In the genomic region with DNA sequence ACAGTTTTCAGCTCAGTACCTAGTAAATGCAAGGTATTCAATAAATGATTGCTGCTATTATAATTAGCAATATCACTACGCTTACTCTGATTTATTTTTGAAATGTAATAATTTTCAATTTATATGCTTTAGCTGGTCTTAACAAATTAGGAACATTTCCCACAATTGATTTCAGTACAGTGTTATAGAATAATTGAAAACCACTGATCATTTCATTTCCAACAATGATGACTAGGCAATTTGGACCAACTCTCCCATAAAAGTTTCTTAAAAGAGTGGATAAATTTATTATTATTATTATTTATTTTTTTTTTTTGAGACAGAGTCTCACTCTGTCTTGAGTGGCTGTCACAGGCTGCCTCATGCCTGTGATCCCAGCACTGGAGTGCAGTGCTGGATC, we compare ENCODE assay signal across 22 cellular contexts.
"Had no signal": no experiment of that assay in that cellular context is flagged by ENCODE, and none has a peak within 500 bp of the region (broad histone marks: within the 10 kb centered on the region; RNA-seq: fewer than 3 reads in every experiment).

No MANE protein-coding gene starts in this region.

- FAIRE-seq: endometrium, frontal cortex, keratinocyte had no signal

- H3K36me3 ChIP-seq: left lung, neural progenitor cell, prostate gland, right atrium auricular region, thyroid gland, vagina had no signal

- H3K4me3 ChIP-seq: left lung, neural progenitor cell, prostate gland, right atrium auricular region, sigmoid colon, stomach, thyroid gland, vagina had no signal

- H3K27me3 ChIP-seq: left lung, neural progenitor cell, right atrium auricular region, sigmoid colon, stomach, thyroid gland, vagina had no signal

- DNase-seq: cortex of kidney; effector memory CD8-positive, alpha-beta T cell; left lung; mesendoderm; midbrain; naive thymus-derived CD4-positive, alpha-beta T cell; nucleus accumbens; sigmoid colon; stimulated activated CD4-positive, alpha-beta T cell treated with anti-CD3 and anti-CD28 coated beads, Interleukin-2, amount 100 ng/mL, for 24 hours; stimulated activated CD4-positive, alpha-beta T cell treated with anti-CD3 and anti-CD28 coated beads, Interleukin-4, amount 100 ng/mL, for 24 hours; stimulated activated naive CD4-positive, alpha-beta T cell treated with Interleukin-2 at 50 U/mL for 16 hours; stomach; thyroid gland; trophoblast cell had no signal

- H3K4me2 ChIP-seq: neural progenitor cell had no signal

- ATAC-seq: effector memory CD8-positive, alpha-beta T cell; left lung; naive thymus-derived CD4-positive, alpha-beta T cell; stimulated activated effector memory CD8-positive, alpha-beta T cell treated with anti-CD3 and anti-CD28 coated beads, Interleukin-12 subunit alpha, Interleukin-12 subunit beta, amount 100 ng/mL, for 72 hours had no signal

- H3K9me3 ChIP-seq: left lung, prostate gland, right atrium auricular region, sigmoid colon, stomach, thyroid gland, vagina had no signal

- H3K9ac ChIP-seq: neural progenitor cell had no signal

- H2AFZ ChIP-seq: neural progenitor cell had no signal

- H3K4me1 ChIP-seq: neural progenitor cell, prostate gland, right atrium auricular region, thyroid gland, vagina had no signal

- H3K27ac ChIP-seq: left lung, neural progenitor cell, prostate gland, right atrium auricular region, sigmoid colon, stomach, thyroid gland, vagina had no signal
